In genomic region chr5:39800202-39800601, GRCh38 we compare ENCODE assay signal across 17 cellular contexts.
"Had no signal": no experiment of that assay in that cellular context is flagged by ENCODE, and none has a peak within 500 bp of the region (broad histone marks: within the 10 kb centered on the region; RNA-seq: fewer than 3 reads in every experiment).

No MANE protein-coding gene starts in this region.

- H3K27ac Mint-ChIP-seq: activated CD4-positive, alpha-beta memory T cell treated with anti-CD3 and anti-CD28 coated beads for 36 hours; activated CD4-positive, alpha-beta T cell treated with anti-CD3 and anti-CD28 coated beads for 36 hours; activated naive CD8-positive, alpha-beta T cell treated with anti-CD3 and anti-CD28 coated beads for 36 hours; naive thymus-derived CD8-positive, alpha-beta T cell; stimulated activated memory B cell treated with anti-CD40 and anti-IgM and Interleukin-4, amounts not matched to agents 10 μg/mL and 1 μg/mL and 100 μg/mL, for 72 hours had no signal

- ATAC-seq: activated CD4-positive, alpha-beta T cell treated with anti-CD3 and anti-CD28 coated beads for 36 hours; left lobe of liver; naive thymus-derived CD8-positive, alpha-beta T cell; right lobe of liver; stimulated activated memory B cell treated with anti-CD40 and anti-IgM and Interleukin-4, amounts not matched to agents 10 μg/mL and 1 μg/mL and 100 μg/mL, for 72 hours had no signal

- DNase-seq: activated CD4-positive, alpha-beta memory T cell treated with anti-CD3 and anti-CD28 coated beads for 36 hours; activated CD4-positive, alpha-beta T cell treated with anti-CD3 and anti-CD28 coated beads for 36 hours; activated naive CD4-positive, alpha-beta T cell treated with Interleukin-2 at 50 U/mL for 16 hours; activated naive CD8-positive, alpha-beta T cell treated with anti-CD3 and anti-CD28 coated beads for 36 hours; activated T-cell treated with anti-CD3 and anti-CD28 coated beads, Interleukin-2, amount 50 U/mL, for 48 hours; kidney; naive thymus-derived CD8-positive, alpha-beta T cell; right lobe of liver; stimulated activated CD4-positive, alpha-beta T cell treated with anti-CD3 and anti-CD28 coated beads, Interleukin-2, amount 100 ng/mL, for 24 hours; stomach had no signal

- H3K4me3 ChIP-seq: cardiac muscle cell, lung, right lobe of liver, skin epidermis, stomach, suprapubic skin, tibial nerve had no signal

- H3K36me3 Mint-ChIP-seq: activated CD4-positive, alpha-beta memory T cell treated with anti-CD3 and anti-CD28 coated beads for 36 hours; activated naive CD8-positive, alpha-beta T cell treated with anti-CD3 and anti-CD28 coated beads for 36 hours; naive thymus-derived CD8-positive, alpha-beta T cell; stimulated activated memory B cell treated with anti-CD40 and anti-IgM and Interleukin-4, amounts not matched to agents 10 μg/mL and 1 μg/mL and 100 μg/mL, for 72 hours had no signal

- H3K9me3 Mint-ChIP-seq: activated CD4-positive, alpha-beta memory T cell treated with anti-CD3 and anti-CD28 coated beads for 36 hours; activated naive CD8-positive, alpha-beta T cell treated with anti-CD3 and anti-CD28 coated beads for 36 hours; naive thymus-derived CD8-positive, alpha-beta T cell had no signal

- H3K27me3 Mint-ChIP-seq: activated CD4-positive, alpha-beta memory T cell treated with anti-CD3 and anti-CD28 coated beads for 36 hours; activated naive CD8-positive, alpha-beta T cell treated with anti-CD3 and anti-CD28 coated beads for 36 hours; naive thymus-derived CD8-positive, alpha-beta T cell had no signal

- H3K4me3 Mint-ChIP-seq: activated CD4-positive, alpha-beta memory T cell treated with anti-CD3 and anti-CD28 coated beads for 36 hours; activated CD4-positive, alpha-beta T cell treated with anti-CD3 and anti-CD28 coated beads for 36 hours; activated naive CD8-positive, alpha-beta T cell treated with anti-CD3 and anti-CD28 coated beads for 36 hours; naive thymus-derived CD8-positive, alpha-beta T cell; stimulated activated memory B cell treated with anti-CD40 and anti-IgM and Interleukin-4, amounts not matched to agents 10 μg/mL and 1 μg/mL and 100 μg/mL, for 72 hours had no signal

- H3K4me1 Mint-ChIP-seq: activated CD4-positive, alpha-beta T cell treated with anti-CD3 and anti-CD28 coated beads for 36 hours; activated naive CD8-positive, alpha-beta T cell treated with anti-CD3 and anti-CD28 coated beads for 36 hours; naive thymus-derived CD8-positive, alpha-beta T cell; stimulated activated memory B cell treated with anti-CD40 and anti-IgM and Interleukin-4, amounts not matched to agents 10 μg/mL and 1 μg/mL and 100 μg/mL, for 72 hours had no signal
